Comparison of ENCODE assay signal across 2 cellular contexts in genomic region chr1:174761257-174761760, GRCh38.
TF ChIP-seq lines count a peak whose summit lies in the region.

No MANE protein-coding gene starts in this region.

TF ChIP-seq in GM23338, 12 proteins besides CTCF, POLR2A, EP300 and RAD21:
- TF ChIP-seq CREB1 (CRISPR knock-in tag; IDR thresholded peaks at IDR 0.05; ENCODE audit: low read depth) (no peak), ETS1 (IDR thresholded peaks at IDR 0.05) (no peak), NANOG (IDR thresholded peaks at IDR 0.05; ENCODE audit: borderline replicate concordance) (no peak), ZNF331 (CRISPR knock-in tag; IDR thresholded peaks at IDR 0.05; ENCODE audit: low read depth) (no peak), EZH2phosphoT487 (IDR thresholded peaks at IDR 0.05; ENCODE audit: unreplicated experiment) (no peak), EZH2 (IDR thresholded peaks at IDR 0.05; ENCODE audit: low read depth, unreplicated experiment) (no peak), ZNF114 (CRISPR knock-in tag; IDR thresholded peaks at IDR 0.05) (no peak)
- TF ChIP-seq, protein P1, sequence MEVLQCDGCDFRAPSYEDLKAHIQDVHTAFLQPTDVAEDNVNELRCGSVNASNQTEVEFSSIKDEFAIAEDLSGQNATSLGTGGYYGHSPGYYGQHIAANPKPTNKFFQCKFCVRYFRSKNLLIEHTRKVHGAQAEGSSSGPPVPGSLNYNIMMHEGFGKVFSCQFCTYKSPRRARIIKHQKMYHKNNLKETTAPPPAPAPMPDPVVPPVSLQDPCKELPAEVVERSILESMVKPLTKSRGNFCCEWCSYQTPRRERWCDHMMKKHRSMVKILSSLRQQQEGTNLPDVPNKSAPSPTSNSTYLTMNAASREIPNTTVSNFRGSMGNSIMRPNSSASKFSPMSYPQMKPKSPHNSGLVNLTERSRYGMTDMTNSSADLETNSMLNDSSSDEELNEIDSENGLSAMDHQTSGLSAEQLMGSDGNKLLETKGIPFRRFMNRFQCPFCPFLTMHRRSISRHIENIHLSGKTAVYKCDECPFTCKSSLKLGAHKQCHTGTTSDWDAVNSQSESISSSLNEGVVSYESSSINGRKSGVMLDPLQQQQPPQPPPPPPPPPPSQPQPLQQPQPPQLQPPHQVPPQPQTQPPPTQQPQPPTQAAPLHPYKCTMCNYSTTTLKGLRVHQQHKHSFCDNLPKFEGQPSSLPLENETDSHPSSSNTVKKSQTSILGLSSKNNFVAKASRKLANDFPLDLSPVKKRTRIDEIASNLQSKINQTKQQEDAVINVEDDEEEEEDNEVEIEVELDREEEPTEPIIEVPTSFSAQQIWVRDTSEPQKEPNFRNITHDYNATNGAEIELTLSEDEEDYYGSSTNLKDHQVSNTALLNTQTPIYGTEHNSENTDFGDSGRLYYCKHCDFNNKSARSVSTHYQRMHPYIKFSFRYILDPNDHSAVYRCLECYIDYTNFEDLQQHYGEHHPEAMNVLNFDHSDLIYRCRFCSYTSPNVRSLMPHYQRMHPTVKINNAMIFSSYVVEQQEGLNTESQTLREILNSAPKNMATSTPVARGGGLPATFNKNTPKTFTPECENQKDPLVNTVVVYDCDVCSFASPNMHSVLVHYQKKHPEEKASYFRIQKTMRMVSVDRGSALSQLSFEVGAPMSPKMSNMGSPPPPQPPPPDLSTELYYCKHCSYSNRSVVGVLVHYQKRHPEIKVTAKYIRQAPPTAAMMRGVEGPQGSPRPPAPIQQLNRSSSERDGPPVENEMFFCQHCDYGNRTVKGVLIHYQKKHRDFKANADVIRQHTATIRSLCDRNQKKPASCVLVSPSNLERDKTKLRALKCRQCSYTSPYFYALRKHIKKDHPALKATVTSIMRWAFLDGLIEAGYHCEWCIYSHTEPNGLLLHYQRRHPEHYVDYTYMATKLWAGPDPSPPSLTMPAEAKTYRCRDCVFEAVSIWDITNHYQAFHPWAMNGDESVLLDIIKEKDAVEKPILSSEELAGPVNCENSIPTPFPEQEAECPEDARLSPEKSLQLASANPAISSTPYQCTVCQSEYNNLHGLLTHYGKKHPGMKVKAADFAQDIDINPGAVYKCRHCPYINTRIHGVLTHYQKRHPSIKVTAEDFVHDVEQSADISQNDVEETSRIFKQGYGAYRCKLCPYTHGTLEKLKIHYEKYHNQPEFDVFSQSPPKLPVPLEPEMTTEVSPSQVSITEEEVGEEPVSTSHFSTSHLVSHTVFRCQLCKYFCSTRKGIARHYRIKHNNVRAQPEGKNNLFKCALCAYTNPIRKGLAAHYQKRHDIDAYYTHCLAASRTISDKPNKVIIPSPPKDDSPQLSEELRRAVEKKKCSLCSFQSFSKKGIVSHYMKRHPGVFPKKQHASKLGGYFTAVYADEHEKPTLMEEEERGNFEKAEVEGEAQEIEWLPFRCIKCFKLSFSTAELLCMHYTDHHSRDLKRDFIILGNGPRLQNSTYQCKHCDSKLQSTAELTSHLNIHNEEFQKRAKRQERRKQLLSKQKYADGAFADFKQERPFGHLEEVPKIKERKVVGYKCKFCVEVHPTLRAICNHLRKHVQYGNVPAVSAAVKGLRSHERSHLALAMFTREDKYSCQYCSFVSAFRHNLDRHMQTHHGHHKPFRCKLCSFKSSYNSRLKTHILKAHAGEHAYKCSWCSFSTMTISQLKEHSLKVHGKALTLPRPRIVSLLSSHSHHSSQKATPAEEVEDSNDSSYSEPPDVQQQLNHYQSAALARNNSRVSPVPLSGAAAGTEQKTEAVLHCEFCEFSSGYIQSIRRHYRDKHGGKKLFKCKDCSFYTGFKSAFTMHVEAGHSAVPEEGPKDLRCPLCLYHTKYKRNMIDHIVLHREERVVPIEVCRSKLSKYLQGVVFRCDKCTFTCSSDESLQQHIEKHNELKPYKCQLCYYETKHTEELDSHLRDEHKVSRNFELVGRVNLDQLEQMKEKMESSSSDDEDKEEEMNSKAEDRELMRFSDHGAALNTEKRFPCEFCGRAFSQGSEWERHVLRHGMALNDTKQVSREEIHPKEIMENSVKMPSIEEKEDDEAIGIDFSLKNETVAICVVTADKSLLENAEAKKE (CRISPR knock-in tag; IDR thresholded peaks at IDR 0.05): no peak

TF ChIP-seq in IMR-90, 13 proteins besides CTCF, POLR2A, EP300 and RAD21:
- no peak for TF ChIP-seq SMC3 (IDR thresholded peaks at IDR 0.05; ENCODE audit: low read depth, low read length)
- TF ChIP-seq CHD1 (IDR thresholded peaks at IDR 0.05; ENCODE audit: low read depth, low read length): no peak
- TF ChIP-seq, protein P2, sequence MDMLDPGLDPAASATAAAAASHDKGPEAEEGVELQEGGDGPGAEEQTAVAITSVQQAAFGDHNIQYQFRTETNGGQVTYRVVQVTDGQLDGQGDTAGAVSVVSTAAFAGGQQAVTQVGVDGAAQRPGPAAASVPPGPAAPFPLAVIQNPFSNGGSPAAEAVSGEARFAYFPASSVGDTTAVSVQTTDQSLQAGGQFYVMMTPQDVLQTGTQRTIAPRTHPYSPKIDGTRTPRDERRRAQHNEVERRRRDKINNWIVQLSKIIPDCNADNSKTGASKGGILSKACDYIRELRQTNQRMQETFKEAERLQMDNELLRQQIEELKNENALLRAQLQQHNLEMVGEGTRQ (IDR thresholded peaks at IDR 0.05; ENCODE audit: low read depth, low read length): no peak
- no peak for TF ChIP-seq NFE2L2 (IDR thresholded peaks at IDR 0.05; ENCODE audit: low read depth, low read length)
- TF ChIP-seq RFX5 (IDR thresholded peaks at IDR 0.05; ENCODE audit: low read depth, low read length): no peak
- TF ChIP-seq MAZ (IDR thresholded peaks at IDR 0.05; ENCODE audit: borderline replicate concordance, low read depth, low read length): no peak
- TF ChIP-seq MXI1 (IDR thresholded peaks at IDR 0.05; ENCODE audit: borderline replicate concordance, low read depth, low read length): no peak
TF ChIP-seq in IMR-90: peak in this region for 0.
